1 cellular context compared by ENCODE assay signal in the genomic region with DNA sequence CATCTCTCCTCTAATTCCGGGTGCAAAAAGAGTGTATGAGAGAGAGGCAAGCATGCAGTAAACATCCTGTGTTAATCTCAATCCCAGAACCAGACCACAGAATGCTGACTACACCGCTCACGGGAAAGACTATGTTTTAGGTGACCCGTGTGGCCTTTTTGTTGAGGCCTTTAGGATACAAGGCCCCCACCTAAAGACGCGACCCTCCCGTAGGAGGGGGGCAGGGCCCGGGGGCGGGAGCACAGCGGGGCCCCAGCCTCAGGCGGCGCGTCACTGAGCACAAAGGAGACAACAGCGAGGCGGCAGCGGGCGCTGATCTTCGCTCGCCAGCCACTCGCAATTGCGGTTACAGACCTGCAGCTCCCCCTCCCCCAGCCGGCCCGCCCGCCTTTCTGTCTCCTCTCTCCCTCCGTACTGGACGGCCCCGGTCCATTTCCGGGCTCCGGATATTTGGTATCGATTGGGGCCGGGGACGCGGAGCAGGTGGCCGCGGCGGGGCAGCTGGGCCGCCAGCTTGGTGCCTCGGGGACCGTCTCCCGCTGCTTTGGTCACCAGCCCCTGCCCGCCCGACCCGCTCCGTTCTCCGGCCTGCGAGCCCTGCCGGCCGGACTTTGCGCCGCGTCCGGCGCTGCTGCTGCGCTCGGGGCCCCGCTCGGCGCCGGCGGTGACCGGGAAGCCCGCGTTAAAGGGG.
TF ChIP-seq lines count a peak whose summit lies in the region.

TSS of gene CCDC50 (plus strand) at position 432 of the 691 bp plus-strand sequence. CDS start 281 bp downstream, outside the sequence.

TF ChIP-seq in K562, 482 proteins besides CTCF, POLR2A, EP300 and RAD21 (continued from another document and continues in another):
- TF ChIP-seq, protein P1, sequence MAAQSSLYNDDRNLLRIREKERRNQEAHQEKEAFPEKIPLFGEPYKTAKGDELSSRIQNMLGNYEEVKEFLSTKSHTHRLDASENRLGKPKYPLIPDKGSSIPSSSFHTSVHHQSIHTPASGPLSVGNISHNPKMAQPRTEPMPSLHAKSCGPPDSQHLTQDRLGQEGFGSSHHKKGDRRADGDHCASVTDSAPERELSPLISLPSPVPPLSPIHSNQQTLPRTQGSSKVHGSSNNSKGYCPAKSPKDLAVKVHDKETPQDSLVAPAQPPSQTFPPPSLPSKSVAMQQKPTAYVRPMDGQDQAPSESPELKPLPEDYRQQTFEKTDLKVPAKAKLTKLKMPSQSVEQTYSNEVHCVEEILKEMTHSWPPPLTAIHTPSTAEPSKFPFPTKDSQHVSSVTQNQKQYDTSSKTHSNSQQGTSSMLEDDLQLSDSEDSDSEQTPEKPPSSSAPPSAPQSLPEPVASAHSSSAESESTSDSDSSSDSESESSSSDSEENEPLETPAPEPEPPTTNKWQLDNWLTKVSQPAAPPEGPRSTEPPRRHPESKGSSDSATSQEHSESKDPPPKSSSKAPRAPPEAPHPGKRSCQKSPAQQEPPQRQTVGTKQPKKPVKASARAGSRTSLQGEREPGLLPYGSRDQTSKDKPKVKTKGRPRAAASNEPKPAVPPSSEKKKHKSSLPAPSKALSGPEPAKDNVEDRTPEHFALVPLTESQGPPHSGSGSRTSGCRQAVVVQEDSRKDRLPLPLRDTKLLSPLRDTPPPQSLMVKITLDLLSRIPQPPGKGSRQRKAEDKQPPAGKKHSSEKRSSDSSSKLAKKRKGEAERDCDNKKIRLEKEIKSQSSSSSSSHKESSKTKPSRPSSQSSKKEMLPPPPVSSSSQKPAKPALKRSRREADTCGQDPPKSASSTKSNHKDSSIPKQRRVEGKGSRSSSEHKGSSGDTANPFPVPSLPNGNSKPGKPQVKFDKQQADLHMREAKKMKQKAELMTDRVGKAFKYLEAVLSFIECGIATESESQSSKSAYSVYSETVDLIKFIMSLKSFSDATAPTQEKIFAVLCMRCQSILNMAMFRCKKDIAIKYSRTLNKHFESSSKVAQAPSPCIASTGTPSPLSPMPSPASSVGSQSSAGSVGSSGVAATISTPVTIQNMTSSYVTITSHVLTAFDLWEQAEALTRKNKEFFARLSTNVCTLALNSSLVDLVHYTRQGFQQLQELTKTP (IDR thresholded peaks at IDR 0.05; ENCODE audit: low read depth in 1 of 2, partially characterized antibody in 2 of 2) = no peak
- TF ChIP-seq, protein P2, sequence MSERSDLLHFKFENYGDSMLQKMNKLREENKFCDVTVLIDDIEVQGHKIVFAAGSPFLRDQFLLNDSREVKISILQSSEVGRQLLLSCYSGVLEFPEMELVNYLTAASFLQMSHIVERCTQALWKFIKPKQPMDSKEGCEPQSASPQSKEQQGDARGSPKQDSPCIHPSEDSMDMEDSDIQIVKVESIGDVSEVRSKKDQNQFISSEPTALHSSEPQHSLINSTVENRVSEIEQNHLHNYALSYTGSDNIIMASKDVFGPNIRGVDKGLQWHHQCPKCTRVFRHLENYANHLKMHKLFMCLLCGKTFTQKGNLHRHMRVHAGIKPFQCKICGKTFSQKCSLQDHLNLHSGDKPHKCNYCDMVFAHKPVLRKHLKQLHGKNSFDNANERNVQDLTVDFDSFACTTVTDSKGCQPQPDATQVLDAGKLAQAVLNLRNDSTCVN (CRISPR knock-in tag; IDR thresholded peaks at IDR 0.05) = 0 out of 2 replicates have a peak, but pooled peaks have one; percentile 29
- 0 out of 4 replicates have a peak, but pooled peaks of 1 of the 2 experiments have one; percentile 52 for TF ChIP-seq ZMIZ1 (IDR thresholded peaks at IDR 0.05; ENCODE audit: low read depth in 2 of 2, low read length in 2 of 2)
- TF ChIP-seq CREM (IDR thresholded peaks at IDR 0.05; ENCODE audit: low read depth) = peak; percentile 65
- no peak for TF ChIP-seq ZNF639 (CRISPR knock-in tag; conservative IDR thresholded peaks at IDR 0.05 in 1 of 2, IDR thresholded peaks at IDR 0.05 in 1 of 2)
- 0 out of 2 replicates have a peak, but pooled peaks have one; percentile 69 for TF ChIP-seq ZNF444 (CRISPR knock-in tag; IDR thresholded peaks at IDR 0.05)
- peak; percentile 18; the same call in 1 of the 2 replicates for TF ChIP-seq GABPB1 (CRISPR knock-in tag; IDR thresholded peaks at IDR 0.05)
- no peak for TF ChIP-seq GTF2B (IDR thresholded peaks at IDR 0.05; ENCODE audit: extremely low read depth, insufficient read length)
- 0 out of 2 replicates have a peak, but pooled peaks have one; percentile 18 for TF ChIP-seq PHF21A (IDR thresholded peaks at IDR 0.05; ENCODE audit: borderline replicate concordance, low read depth)
- peak; percentile 67 for TF ChIP-seq NCOR1 (IDR thresholded peaks at IDR 0.05)
- no peak for TF ChIP-seq ETS2 (tag; IDR thresholded peaks at IDR 0.05; ENCODE audit: borderline replicate concordance, poor library complexity, severe bottlenecking)
- TF ChIP-seq TARDBP (IDR thresholded peaks at IDR 0.05) = no peak
- no peak for TF ChIP-seq ZSCAN32 (CRISPR knock-in tag; IDR thresholded peaks at IDR 0.05)
- TF ChIP-seq SAFB (IDR thresholded peaks at IDR 0.05; ENCODE audit: borderline replicate concordance, low read depth, low read length) = no peak
- TF ChIP-seq ELF2 (CRISPR knock-in tag; IDR thresholded peaks at IDR 0.05) = peak; percentile 73
- no peak for TF ChIP-seq ZNF507 (tag; conservative IDR thresholded peaks at IDR 0.05)
- no peak for TF ChIP-seq ADNP (tag; IDR thresholded peaks at IDR 0.05)
- TF ChIP-seq NFIC (IDR thresholded peaks at IDR 0.05) = peak; percentile 39
- TF ChIP-seq ELF1 (tag; IDR thresholded peaks at IDR 0.05) = peak; percentile 76; the same call in 1 of the 2 replicates
- peak; percentile 43; the same call in 1 of the 2 replicates for TF ChIP-seq RB1 (IDR thresholded peaks at IDR 0.05; ENCODE audit: low read depth)
- peak; percentile 63 to 81; a peak in 2 of 4 replicates for TF ChIP-seq UBTF (IDR thresholded peaks at IDR 0.05; ENCODE audit: borderline replicate concordance in 1 of 2, low read depth in 2 of 2, low read length in 2 of 2)
- 0 out of 2 replicates have a peak, but pooled peaks have one; percentile 33 for TF ChIP-seq TAF7 (tag; IDR thresholded peaks at IDR 0.05)
- no peak for TF ChIP-seq ZKSCAN8 (CRISPR knock-in tag; IDR thresholded peaks at IDR 0.05)
- no peak for TF ChIP-seq CHD4 (IDR thresholded peaks at IDR 0.05; ENCODE audit: insufficient read depth, insufficient replicate concordance, low read depth, low read length, poor library complexity, severe bottlenecking)
- no peak for TF ChIP-seq PURB (CRISPR knock-in tag; IDR thresholded peaks at IDR 0.05; ENCODE audit: low read depth)
- 0 out of 2 replicates have a peak, but pooled peaks have one; percentile 53 for TF ChIP-seq BRD4 (IDR thresholded peaks at IDR 0.05)
- TF ChIP-seq DLX4 (CRISPR knock-in tag; IDR thresholded peaks at IDR 0.05) = no peak
- TF ChIP-seq TFAP4 (CRISPR knock-in tag; IDR thresholded peaks at IDR 0.05; ENCODE audit: borderline replicate concordance) = peak; percentile 87
- peak; percentile 73 for TF ChIP-seq ETV1 (tag; conservative IDR thresholded peaks at IDR 0.05; ENCODE audit: low read depth)
- no peak for TF ChIP-seq RFX7 (CRISPR knock-in tag; IDR thresholded peaks at IDR 0.05)
- 0 out of 2 replicates have a peak, but pooled peaks have one; percentile 8 for TF ChIP-seq JUND (IDR thresholded peaks at IDR 0.05; ENCODE audit: borderline replicate concordance, low read depth, low read length)
- no peak; the same call in 2 of the 3 replicates for TF ChIP-seq JUND (tag; IDR thresholded peaks at IDR 0.05; ENCODE audit: borderline replicate concordance, low read depth, low read length)
- TF ChIP-seq HNRNPK (IDR thresholded peaks at IDR 0.05; ENCODE audit: low read depth, low read length, poor library complexity, severe bottlenecking) = no peak
- TF ChIP-seq KDM4B (IDR thresholded peaks at IDR 0.05; ENCODE audit: borderline replicate concordance in 2 of 2, low read depth in 1 of 2) = 0 out of 4 replicates have a peak, but pooled peaks of 1 of the 2 experiments have one; percentile 47
- no peak for TF ChIP-seq KLF6 (CRISPR knock-in tag; IDR thresholded peaks at IDR 0.05; ENCODE audit: borderline replicate concordance)
- peak; percentile 87 for TF ChIP-seq SMAD4 (CRISPR knock-in tag; conservative IDR thresholded peaks at IDR 0.05)
